ENCODE assay signal across 9 cellular contexts in the genomic region with DNA sequence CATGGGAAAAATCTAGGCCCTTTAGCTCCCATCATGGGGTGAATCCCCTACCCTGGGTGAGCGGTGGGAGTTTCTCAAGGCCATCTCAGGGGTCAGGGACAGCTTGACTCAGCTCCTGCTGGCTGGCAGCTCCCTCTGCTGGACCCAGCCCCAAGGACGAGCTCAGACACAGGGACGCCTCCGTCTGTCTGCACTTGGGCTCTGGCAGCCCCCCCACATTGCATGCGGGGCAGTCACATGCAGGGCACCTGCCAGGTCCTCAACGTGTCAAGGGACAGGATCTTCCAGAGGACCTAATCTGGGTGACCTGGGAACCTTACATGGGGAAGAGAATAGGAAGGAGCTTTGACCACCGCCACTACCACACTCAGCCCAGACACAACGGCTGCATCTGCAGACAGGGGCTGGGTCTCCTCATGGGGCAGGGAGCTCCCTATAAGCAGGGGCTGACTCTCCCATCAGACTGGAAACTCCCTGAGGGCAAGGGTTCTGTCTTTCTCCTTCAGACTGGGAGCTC.
A peak's percentile ranks its signal among the peaks of the same experiment; 100 is the strongest.
DNase-seq lines count a peak whose midpoint lies in the region; TF ChIP-seq lines count a peak whose summit lies in the region.
"Had no signal": no experiment of that assay in that cellular context is flagged by ENCODE, and none has a peak within 500 bp of the region (broad histone marks: within the 10 kb centered on the region; RNA-seq: fewer than 3 reads in every experiment).

No MANE protein-coding gene starts in this region.

- POLR2A ChIA-PET in CD4-positive, alpha-beta memory T cell (lab: Charles Lee; ENCODE audit: partially characterized antibody), result no interaction called here

- no peak overlapping the region for H3K27ac Mint-ChIP-seq in CD4-positive, alpha-beta memory T cell
- H3K27ac Mint-ChIP-seq: activated B cell treated with CpG ODN at 0.5 μM for 24 hours had no signal

- no peaks in the 10 kb centered on the region for H3K79me2 ChIP-seq in OCI-LY3 (ENCODE audit: low read length)

- H3K9ac ChIP-seq in OCI-LY3 (ENCODE audit: low read length), result no peak overlapping the region

- peaks cover 0 to 9% (median 3%) of the 10 kb centered on the region in 8 donors for H3K9me3 Mint-ChIP-seq in CD4-positive, alpha-beta memory T cell

- DNase-seq in BE2C, result no peak
- peak; percentile 30 for DNase-seq in fibroblast of mammary gland (ENCODE audit: low read depth)
- peak; percentile 29 for DNase-seq in mucosa of gallbladder (ENCODE audit: low spot score)
- no peak for DNase-seq in stimulated activated CD4-positive, alpha-beta T cell treated with anti-CD3 and anti-CD28 coated beads, Interleukin-4, amount 100 ng/mL, for 1 hour
- no peak for DNase-seq in NCI-H1048 (lab: John Stamatoyannopoulos, UW)
- no peak for DNase-seq in NCI-H2171 treated with DMSO at 0.1 percent for 48 hours (lab: John Stamatoyannopoulos, UW)
- DNase-seq in CD4-positive, alpha-beta memory T cell, result no peak
- DNase-seq: activated B cell treated with CpG ODN at 0.5 μM for 24 hours had no signal

- peaks cover 0 to 4% of the 10 kb centered on the region in 2 donors for H3K36me3 Mint-ChIP-seq in CD4-positive, alpha-beta memory T cell

- CTCF ChIA-PET in CD4-positive, alpha-beta memory T cell (lab: Charles Lee; ENCODE audit: partially characterized antibody), result no interaction called here

- peaks cover 14 to 17% of the 10 kb centered on the region in 2 donors for H3K27me3 Mint-ChIP-seq in CD4-positive, alpha-beta memory T cell

- no peak overlapping the region for H3K4me3 ChIP-seq in BE2C (ENCODE audit: low read depth, low read length)
- no peak overlapping the region for H3K4me3 ChIP-seq in OCI-LY3 (ENCODE audit: low read length)
- H3K4me3 ChIP-seq in fibroblast of mammary gland (ENCODE audit: control insufficient read depth, low read depth, low read length), result no peak overlapping the region
- no peak overlapping the region for H3K4me3 ChIP-seq in CD4-positive, alpha-beta memory T cell (ENCODE audit: low read length in 2 of 2)

- intact Hi-C loops in CD4-positive, alpha-beta memory T cell (cut with micrococcal nuclease), result no loop called here

- H3K4me2 ChIP-seq in OCI-LY3 (ENCODE audit: low read length), result no peak overlapping the region

- no peaks in the 10 kb centered on the region for H3K27me3 ChIP-seq in BE2C
- peaks cover 17% of the 10 kb centered on the region; the same call in 1 of the 2 replicates for H3K27me3 ChIP-seq in OCI-LY3 (ENCODE audit: low read depth, low read length)
- H3K27me3 ChIP-seq in CD4-positive, alpha-beta memory T cell (ENCODE audit: insufficient read depth, low read length), result no peaks in the 10 kb centered on the region

- H3K4me1 ChIP-seq in BE2C (peaks cover 20% of the 10 kb centered on the region), OCI-LY3 (ENCODE audit: low read length) (no peaks in the 10 kb centered on the region)
- no peaks in the 10 kb centered on the region for H3K4me1 ChIP-seq in CD4-positive, alpha-beta memory T cell (ENCODE audit: insufficient read depth, low read length)

- H3K9me3 ChIP-seq in BE2C, result no peaks in the 10 kb centered on the region
- 0 out of 2 replicates have a peak, but pooled peaks cover 8% of the 10 kb centered on the region for H3K9me3 ChIP-seq in OCI-LY3 (ENCODE audit: insufficient read depth, low read length)
- no peaks in the 10 kb centered on the region for H3K9me3 ChIP-seq in CD4-positive, alpha-beta memory T cell (ENCODE audit: control insufficient read depth in 1 of 2, low read length in 2 of 2)

- no peak overlapping the region for H3K27ac ChIP-seq in OCI-LY3 (ENCODE audit: low read length)
- no peak overlapping the region for H3K27ac ChIP-seq in CD4-positive, alpha-beta memory T cell (ENCODE audit: low read depth, low read length)

- H3K4me3 Mint-ChIP-seq in CD4-positive, alpha-beta memory T cell, result no peak overlapping the region
- H3K4me3 Mint-ChIP-seq: activated B cell treated with CpG ODN at 0.5 μM for 24 hours had no signal

- no peaks in the 10 kb centered on the region for H4K20me1 ChIP-seq in OCI-LY3 (ENCODE audit: insufficient read depth, low read length)

- H2AFZ ChIP-seq in OCI-LY3 (ENCODE audit: low read depth, low read length), result no peak overlapping the region

- no peaks in the 10 kb centered on the region for H3K36me3 ChIP-seq in BE2C
- H3K36me3 ChIP-seq in OCI-LY3 (replicated peaks; ENCODE audit: low read depth, low read length), result no peaks in the 10 kb centered on the region
- H3K36me3 ChIP-seq in CD4-positive, alpha-beta memory T cell (ENCODE audit: insufficient read depth, low read length), result no peaks in the 10 kb centered on the region

- TF ChIP-seq CTCF in BE2C (IDR thresholded peaks at IDR 0.05; ENCODE audit: low read depth, low read length) (peak; percentile 42), OCI-LY3 (IDR thresholded peaks at IDR 0.05; ENCODE audit: low read depth, low read length) (peak; percentile 29; the same call in 1 of the 2 replicates), fibroblast of mammary gland (conservative IDR thresholded peaks at IDR 0.05; ENCODE audit: control insufficient read depth, insufficient read depth, low read depth, low read length) (peak; percentile 30)

- peaks cover 0 to 4% (median 0%) of the 10 kb centered on the region in 4 donors for H3K4me1 Mint-ChIP-seq in CD4-positive, alpha-beta memory T cell
- H3K4me1 Mint-ChIP-seq: activated B cell treated with CpG ODN at 0.5 μM for 24 hours had no signal

Comparison
In these comparisons a context has a peak if more than half of its experiments do, and no peak if none do; other contexts are left out.
1. DNase-seq: peak in fibroblast of mammary gland (single experiment) and mucosa of gallbladder (single experiment); none in BE2C (single experiment), stimulated activated CD4-positive, alpha-beta T cell treated with anti-CD3 and anti-CD28 coated beads, Interleukin-4, amount 100 ng/mL, for 1 hour (single experiment), NCI-H1048 (single experiment), NCI-H2171 treated with DMSO at 0.1 percent for 48 hours (single experiment) and CD4-positive, alpha-beta memory T cell (0 of 5).
2. Peak in every context shown above with its lines, with median percentiles within 50 percentile points of each other: CTCF ChIP-seq.